Comparison of ENCODE assay signal across 21 cellular contexts in genomic region chr22:40582063-40582462, GRCh38. TPM values are rescaled to one million over a fixed set of nuclear protein-coding genes. Genes with fewer than 3 reads are reported as not detected.
A peak's percentile ranks its signal among the peaks of the same experiment; 100 is the strongest.
DNase-seq lines count a peak whose midpoint lies in the region; ATAC-seq and TF ChIP-seq lines count a peak whose summit lies in the region.
"Had no signal": no experiment of that assay in that cellular context is flagged by ENCODE, and none has a peak within 500 bp of the region (broad histone marks: within the 10 kb centered on the region; RNA-seq: fewer than 3 reads in every experiment).

No MANE protein-coding gene starts in this region.

- TF ChIP-seq EP300 in SK-N-SH (IDR thresholded peaks at IDR 0.05; ENCODE audit: borderline replicate concordance in 1 of 2, low read depth in 1 of 2, low read length in 1 of 2), result no peak

- H3K9me3 ChIP-seq in SK-N-SH (no peaks in the 10 kb centered on the region), T-helper 17 cell (ENCODE audit: control insufficient read depth, low read length, poor library complexity, severe bottlenecking) (no peaks in the 10 kb centered on the region), adrenal gland (replicated peaks in 1 of 3) (no peaks in the 10 kb centered on the region)
- H3K9me3 ChIP-seq in CD8-positive, alpha-beta memory T cell (ENCODE audit: low read length), result no peaks in the 10 kb centered on the region

- TF ChIP-seq POLR2A in adrenal gland (IDR thresholded peaks at IDR 0.05), result no peak

- H3K4me1 ChIP-seq in SK-N-SH (ENCODE audit: control insufficient read depth in 1 of 2, insufficient read depth in 2 of 2, low read depth in 1 of 2, low read length in 1 of 2) (no peaks in the 10 kb centered on the region; a peak in 2 of 4 replicates), adrenal gland (replicated peaks in 1 of 2) (peaks cover 0 to 19% of the 10 kb centered on the region in 2 donors)
- peaks cover 9% of the 10 kb centered on the region for H3K4me1 ChIP-seq in CD8-positive, alpha-beta memory T cell (ENCODE audit: insufficient read depth, low read length)
- H3K4me1 ChIP-seq: BLaER1 had no signal

- no peak overlapping the region for H3K4me2 ChIP-seq in SK-N-SH
- H3K4me2 ChIP-seq: BLaER1, GM23338 had no signal

- ATAC-seq in SK-N-SH treated with all-trans-retinoic acid at 6 μM for 48 hours (no peak), T-helper 17 cell (no peak), HG02852 (IDR thresholded peaks at IDR 0.05; ENCODE audit: unreplicated experiment) (no peak)
- ATAC-seq: GM23338, HCT116 had no signal

- TF ChIP-seq CTCF in SK-N-SH (IDR thresholded peaks at IDR 0.05) (no peak), osteocyte (IDR thresholded peaks at IDR 0.05) (no peak), adrenal gland (IDR thresholded peaks at IDR 0.05) (no peak)

- H3K4me3 Mint-ChIP-seq in T-helper 17 cell, result no peak overlapping the region
- H3K4me3 Mint-ChIP-seq in osteocyte (ENCODE audit: unreplicated experiment), result no peak overlapping the region
- no peak overlapping the region for H3K4me3 Mint-ChIP-seq in CD8-positive, alpha-beta memory T cell
- H3K4me3 Mint-ChIP-seq: B cell; CD4-positive, alpha-beta T cell; GM23338; H9; HFFc6 had no signal

- no peak overlapping the region for H2AFZ ChIP-seq in SK-N-SH (ENCODE audit: low read depth)
- H2AFZ ChIP-seq: GM23338 had no signal

- CTCF ChIA-PET in SK-N-SH (lab: Yijun Ruan, JAX), result no interaction called here
- CTCF ChIA-PET in CD8-positive, alpha-beta memory T cell (lab: Charles Lee), result interaction anchor here (1.0 kb wide), 1 partner anchor 64 kb away, joined by 3 read pairs; no protein-coding TSS in a partner anchor

- intact Hi-C loops in adrenal gland (cut with DNase I), result no loop called here

- H4K20me1 ChIP-seq in SK-N-SH (ENCODE audit: insufficient read depth), result no peaks in the 10 kb centered on the region

- WGBS in SK-N-SH (ENCODE audit: low lambda C conversion rate), result 100% methylated on average over 2 of the region's 2 CpGs
- 90 to 99% (median 96%) methylated on average over 2 of the region's 2 CpGs for WGBS in adrenal gland, 4 donors

- H3F3A ChIP-seq in SK-N-SH (replicated peaks; ENCODE audit: insufficient read depth), result no peaks in the 10 kb centered on the region

- H3K36me3 Mint-ChIP-seq in T-helper 17 cell (ENCODE audit: low read depth) (peaks cover 5% of the 10 kb centered on the region), osteocyte (ENCODE audit: unreplicated experiment) (peaks cover 11% of the 10 kb centered on the region)
- H3K36me3 Mint-ChIP-seq in CD8-positive, alpha-beta memory T cell, result peaks cover 3 to 24% (median 8%) of the 10 kb centered on the region in 3 donors

- peaks cover 43% of the 10 kb centered on the region for H3K79me2 ChIP-seq in SK-N-SH (ENCODE audit: insufficient read depth)

- no peaks in the 10 kb centered on the region for H3K9me2 ChIP-seq in SK-N-SH

- no peaks in the 10 kb centered on the region for H3K9me3 Mint-ChIP-seq in osteocyte (ENCODE audit: unreplicated experiment)
- H3K9me3 Mint-ChIP-seq in CD8-positive, alpha-beta memory T cell, result no peaks in the 10 kb centered on the region
- H3K9me3 Mint-ChIP-seq: CD4-positive, alpha-beta T cell; HFFc6 had no signal

- H3K27me3 Mint-ChIP-seq in T-helper 17 cell, result no peaks in the 10 kb centered on the region
- H3K27me3 Mint-ChIP-seq in osteocyte (ENCODE audit: unreplicated experiment), result no peaks in the 10 kb centered on the region
- no peaks in the 10 kb centered on the region for H3K27me3 Mint-ChIP-seq in CD8-positive, alpha-beta memory T cell
- H3K27me3 Mint-ChIP-seq: B cell; CD4-positive, alpha-beta T cell had no signal

- H3K9ac ChIP-seq in SK-N-SH, result no peak overlapping the region
- H3K9ac ChIP-seq: BLaER1 had no signal

- H3K4me3 ChIP-seq in SK-N-SH (ENCODE audit: low read depth in 2 of 2, low read length in 1 of 2) (no peak overlapping the region), adrenal gland (no peak overlapping the region)
- H3K4me3 ChIP-seq in CD8-positive, alpha-beta memory T cell (ENCODE audit: low read length), result no peak overlapping the region
- H3K4me3 ChIP-seq: BLaER1, GM23338 had no signal

- no peak overlapping the region for H3K27ac ChIP-seq in SK-N-SH (ENCODE audit: low read depth in 2 of 2, low read length in 1 of 2)
- H3K27ac ChIP-seq in CD8-positive, alpha-beta memory T cell (ENCODE audit: low read depth, low read length), result no peak overlapping the region
- no peak overlapping the region for H3K27ac ChIP-seq in adrenal gland
- H3K27ac ChIP-seq: 22Rv1, BLaER1, C4-2B had no signal

- H3K36me3 ChIP-seq in SK-N-SH (replicated peaks in 1 of 2; ENCODE audit: control insufficient read depth in 1 of 2, insufficient read depth in 2 of 2, low read length in 1 of 2) (no peaks in the 10 kb centered on the region), adrenal gland (replicated peaks in 1 of 2) (no peaks in the 10 kb centered on the region)
- H3K36me3 ChIP-seq in CD8-positive, alpha-beta memory T cell (ENCODE audit: insufficient read depth, low read length), result no peaks in the 10 kb centered on the region

- TF ChIP-seq RAD21 in SK-N-SH (IDR thresholded peaks at IDR 0.05; ENCODE audit: low read length), result no peak

- peak overlapping the region; percentile 1 for H3K27ac Mint-ChIP-seq in T-helper 17 cell
- H3K27ac Mint-ChIP-seq in osteocyte (ENCODE audit: unreplicated experiment), result peak overlapping the region; percentile 4
- H3K27ac Mint-ChIP-seq in CD8-positive, alpha-beta memory T cell, result peak overlapping the region in 1 of 8 donors; percentile 9
- H3K27ac Mint-ChIP-seq: B cell, GM23338, H9, HFFc6 had no signal

- H3K4me1 Mint-ChIP-seq in T-helper 17 cell (peaks cover 23% of the 10 kb centered on the region), osteocyte (ENCODE audit: unreplicated experiment) (peaks cover 39% of the 10 kb centered on the region)
- H3K4me1 Mint-ChIP-seq in CD8-positive, alpha-beta memory T cell, result peaks cover 3 to 24% (median 19%) of the 10 kb centered on the region in 3 donors

- DNase-seq in SK-N-SH (no peak), T-helper 17 cell (no peak), osteocyte (ENCODE audit: extremely low spot score, unreplicated experiment) (no peak), adrenal gland (no peak)
- DNase-seq in CD8-positive, alpha-beta memory T cell, result no peak
- DNase-seq: Calu3; CD4-positive, alpha-beta T cell; COR-L47; DMS53; DMS79 treated with DMSO at 0.1 percent for 48 hours; GF-D8; H9; HFFc6 had no signal

- POLR2A ChIA-PET in SK-N-SH (lab: Yijun Ruan, JAX), result no interaction called here
- POLR2A ChIA-PET in CD8-positive, alpha-beta memory T cell (lab: Charles Lee), result no interaction called here

- H3K27me3 ChIP-seq in SK-N-SH (ENCODE audit: insufficient read depth) (no peaks in the 10 kb centered on the region), adrenal gland (no peaks in the 10 kb centered on the region)
- H3K27me3 ChIP-seq in CD8-positive, alpha-beta memory T cell (ENCODE audit: insufficient read depth, low read length, poor library complexity, severe bottlenecking), result no peaks in the 10 kb centered on the region
- H3K27me3 ChIP-seq: BLaER1 had no signal

TF ChIP-seq in SK-N-SH treated with all-trans-retinoic acid at 6 μM for 48 hours, 23 proteins besides CTCF, POLR2A, EP300 and RAD21:
- TF ChIP-seq ZFP30 (CRISPR knock-in tag; IDR thresholded peaks at IDR 0.05) (no peak), ZNF8 (CRISPR knock-in tag; IDR thresholded peaks at IDR 0.05) (peak; percentile 84)

TF ChIP-seq in SK-N-SH, 30 proteins besides CTCF, POLR2A, EP300 and RAD21 (continues in another document):
- TF ChIP-seq RCOR1 (IDR thresholded peaks at IDR 0.05; ENCODE audit: low read length), result no peak
- TF ChIP-seq JUND (IDR thresholded peaks at IDR 0.05), result no peak
- TF ChIP-seq GATA2 (CRISPR knock-in tag; IDR thresholded peaks at IDR 0.05), result no peak
- TF ChIP-seq TCF12 (IDR thresholded peaks at IDR 0.05), result no peak
- TF ChIP-seq, protein P1, sequence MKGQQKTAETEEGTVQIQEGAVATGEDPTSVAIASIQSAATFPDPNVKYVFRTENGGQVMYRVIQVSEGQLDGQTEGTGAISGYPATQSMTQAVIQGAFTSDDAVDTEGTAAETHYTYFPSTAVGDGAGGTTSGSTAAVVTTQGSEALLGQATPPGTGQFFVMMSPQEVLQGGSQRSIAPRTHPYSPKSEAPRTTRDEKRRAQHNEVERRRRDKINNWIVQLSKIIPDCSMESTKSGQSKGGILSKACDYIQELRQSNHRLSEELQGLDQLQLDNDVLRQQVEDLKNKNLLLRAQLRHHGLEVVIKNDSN (IDR thresholded peaks at IDR 0.05; ENCODE audit: borderline replicate concordance, low read depth), result no peak
- no peak for TF ChIP-seq NRF1 (IDR thresholded peaks at IDR 0.05; ENCODE audit: low read depth, low read length)
- TF ChIP-seq POLR2AphosphoS5 (IDR thresholded peaks at IDR 0.05; ENCODE audit: low read depth, low read length), result no peak
- no peak for TF ChIP-seq NFIC (IDR thresholded peaks at IDR 0.05; ENCODE audit: borderline replicate concordance)
- TF ChIP-seq SMC3 (IDR thresholded peaks at IDR 0.05; ENCODE audit: low read depth, low read length), result no peak
- TF ChIP-seq MEF2A (IDR thresholded peaks at IDR 0.05; ENCODE audit: borderline replicate concordance, low read depth), result no peak
- TF ChIP-seq CHD2 (IDR thresholded peaks at IDR 0.05; ENCODE audit: low read length, partially characterized antibody), result no peak
- no peak for TF ChIP-seq RXRA (IDR thresholded peaks at IDR 0.05; ENCODE audit: borderline replicate concordance, low read depth)
- TF ChIP-seq TEAD4 (IDR thresholded peaks at IDR 0.05; ENCODE audit: borderline replicate concordance, insufficient read depth), result no peak

RNA-seq across cellular contexts. Expression of gene MRTFA, which starts 54.5 kb away (rescaled TPM):
- 2.9 and 5.8 TPM in 2 replicates for polyA plus RNA-seq in SK-N-SH (2012; rRNA removed)
- polyA plus RNA-seq in SK-N-SH (2012; cell fraction: cytosol; rRNA removed), result 4.5 and 4.6 TPM in 2 replicates
- 14.4 and 18.9 TPM in 2 replicates for polyA plus RNA-seq in SK-N-SH (2012; cell fraction: nucleus; rRNA removed)
- total RNA-seq in T-helper 17 cell, result 10 to 100 TPM; 70.1 to 71.5 TPM
- 59.0 and 71.9 TPM in 2 replicates for total RNA-seq in osteocyte
- total RNA-seq in CD8-positive, alpha-beta memory T cell, result 10 to 100 TPM; 38.6 to 40.5 TPM
- polyA plus RNA-seq in CD8-positive, alpha-beta memory T cell, result 22.9 TPM
- total RNA-seq in adrenal gland, result 100 to 1,000 TPM in 2 of 8 donors, 10 to 100 TPM in 6; 33.9 to 141 (median 47.8) TPM
- polyA plus RNA-seq in adrenal gland, result 10 to 100 TPM; 12.3 to 49.8 (median 22.7) TPM
